Comparison of ENCODE assay signal across 8 cellular contexts in the genomic region with DNA sequence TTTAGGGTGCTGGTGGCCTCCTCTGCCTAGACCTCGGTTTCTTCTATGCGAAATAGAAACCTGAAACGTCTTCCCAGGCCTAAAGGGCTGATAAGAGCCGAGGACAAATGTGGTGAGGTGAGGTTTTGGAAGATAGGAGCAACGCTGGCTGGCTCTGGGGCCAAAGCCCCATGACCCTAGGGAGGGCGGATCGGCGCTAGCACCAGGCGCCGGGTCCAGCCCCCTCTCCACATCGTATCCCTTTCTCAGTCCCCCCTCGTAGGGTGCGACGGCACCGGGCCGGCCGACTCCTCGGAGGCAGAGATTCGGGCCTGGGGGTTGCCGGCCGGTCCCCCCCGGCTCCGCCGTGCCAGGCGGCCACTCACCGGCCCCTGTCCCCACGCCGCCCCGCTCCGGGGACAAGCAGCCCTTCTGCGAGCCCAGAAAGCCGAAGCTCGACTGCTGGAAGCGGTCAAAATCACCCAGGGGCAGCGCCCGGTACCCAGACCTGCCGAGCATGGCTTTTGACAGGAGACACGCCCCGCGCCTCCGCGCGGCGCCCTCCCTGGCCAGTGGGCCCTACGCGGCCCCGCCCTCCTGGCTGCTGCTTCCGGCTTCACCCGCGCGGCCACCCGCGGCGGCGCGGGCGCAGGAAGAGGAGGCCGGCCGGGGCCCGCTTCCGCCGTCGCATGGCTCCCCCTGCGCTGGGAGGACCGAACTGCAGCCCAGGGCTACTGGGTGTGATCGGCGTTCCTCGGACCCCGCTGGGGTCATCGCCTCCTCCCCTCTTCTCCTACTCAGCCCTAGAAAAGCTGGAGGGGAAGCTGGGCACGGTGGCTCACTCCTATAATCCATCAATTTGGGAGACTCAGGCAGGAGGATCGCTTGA. TPM values are rescaled to one million over a fixed set of nuclear protein-coding genes. Genes with fewer than 3 reads are reported as not detected.
DNase-seq lines count a peak whose midpoint lies in the region; ATAC-seq and TF ChIP-seq lines count a peak whose summit lies in the region.

A gene with protein sequence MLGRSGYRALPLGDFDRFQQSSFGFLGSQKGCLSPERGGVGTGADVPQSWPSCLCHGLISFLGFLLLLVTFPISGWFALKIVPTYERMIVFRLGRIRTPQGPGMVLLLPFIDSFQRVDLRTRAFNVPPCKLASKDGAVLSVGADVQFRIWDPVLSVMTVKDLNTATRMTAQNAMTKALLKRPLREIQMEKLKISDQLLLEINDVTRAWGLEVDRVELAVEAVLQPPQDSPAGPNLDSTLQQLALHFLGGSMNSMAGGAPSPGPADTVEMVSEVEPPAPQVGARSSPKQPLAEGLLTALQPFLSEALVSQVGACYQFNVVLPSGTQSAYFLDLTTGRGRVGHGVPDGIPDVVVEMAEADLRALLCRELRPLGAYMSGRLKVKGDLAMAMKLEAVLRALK (minus strand): TSS at position 570 of the 868 bp plus-strand sequence. CDS start 72 bp downstream, at position 498.

- TF ChIP-seq EP300 in esophagus muscularis mucosa (IDR thresholded peaks at IDR 0.05), result no peak

- no TSS peak for BruUV-seq in Panc1 (replicated peaks; lab: Mats Ljungman, UMichigan)

- CTCF ChIA-PET in Panc1 (lab: Charles Lee), result no interaction called here

- H3K4me1 ChIP-seq in Panc1 (ENCODE audit: control insufficient read depth, insufficient read depth, low read length) (peaks cover 31% of the 10 kb centered on the region), esophagus muscularis mucosa (peaks cover 80 to 92% (median 89%) of the 10 kb centered on the region in 4 donors), muscle layer of duodenum (ENCODE audit: control insufficient read depth in 1 of 2, insufficient read depth in 2 of 2, low read length in 2 of 2) (peaks cover 17 to 40% of the 10 kb centered on the region in 2 donors)

- H3K27ac ChIP-seq in Panc1 (ENCODE audit: low read length) (peak within 1 kb of the TSS; percentile 73), esophagus muscularis mucosa (replicated peaks in 1 of 4) (peak within 1 kb of the TSS; percentile 81 to 97 (median 85)), muscle layer of duodenum (ENCODE audit: low read length) (peak within 1 kb of the TSS; percentile 88)

- H3K9me3 ChIP-seq in Panc1 (ENCODE audit: control insufficient read depth, insufficient read depth, low read depth, low read length) (no peaks in the 10 kb centered on the region), esophagus muscularis mucosa (no peaks in the 10 kb centered on the region), muscle layer of duodenum (ENCODE audit: control insufficient read depth in 1 of 2, low read length in 2 of 2) (no peaks in the 10 kb centered on the region)

- peak; percentile 98 for TF ChIP-seq CTCF in Panc1 (IDR thresholded peaks at IDR 0.05)
- TF ChIP-seq CTCF in esophagus muscularis mucosa (IDR thresholded peaks at IDR 0.05), result peak in 2 of 3 experiments; percentile 97 to 98

- 2% methylated on average over 29 of the region's 72 CpGs for WGBS in esophagus muscularis mucosa

- POLR2A ChIA-PET in Panc1 (lab: Charles Lee), result interaction anchor here (0.6 kb wide), 1 partner anchor 292 kb away, joined by 3 read pairs; no protein-coding TSS in a partner anchor

- H3K4me1 Mint-ChIP-seq in IgD-negative memory B cell, result peaks cover 29 to 40% (median 29%) of the 10 kb centered on the region in 3 donors
- peaks cover 37% of the 10 kb centered on the region for H3K4me1 Mint-ChIP-seq in activated T-cell treated with anti-CD3 and anti-CD28 coated beads, Interleukin-2, amount 50 U/mL, for 4 hours (ENCODE audit: low read depth)

- intact Hi-C loops in Panc1 (cut with micrococcal nuclease; ENCODE audit: unreplicated experiment), result no loop called here
- intact Hi-C loops in esophagus muscularis mucosa (cut with DNase I), result no loop called here

- H3K4me3 Mint-ChIP-seq in IgD-negative memory B cell, result peak within 1 kb of the TSS; percentile 83 to 94 (median 92)
- peak within 1 kb of the TSS; percentile 92 for H3K4me3 Mint-ChIP-seq in activated T-cell treated with anti-CD3 and anti-CD28 coated beads, Interleukin-2, amount 50 U/mL, for 4 hours

- H3K27me3 Mint-ChIP-seq in IgD-negative memory B cell, result no peaks in the 10 kb centered on the region
- H3K27me3 Mint-ChIP-seq in activated T-cell treated with anti-CD3 and anti-CD28 coated beads, Interleukin-2, amount 50 U/mL, for 4 hours (ENCODE audit: low read depth), result no peaks in the 10 kb centered on the region

- ATAC-seq in GM21529 (IDR thresholded peaks at IDR 0.05; ENCODE audit: unreplicated experiment) (peak; percentile 63), Panc1 (peak; percentile 90)
- peak; percentile 87 to 89 for ATAC-seq in activated T-cell treated with anti-CD3 and anti-CD28 coated beads, Interleukin-2, amount 50 U/mL, for 4 hours

- peak within 1 kb of the TSS in 2 of 3 donors; percentile 69 to 93 for H3K27ac Mint-ChIP-seq in IgD-negative memory B cell

- H3K9me3 Mint-ChIP-seq in IgD-negative memory B cell, result no peaks in the 10 kb centered on the region
- H3K9me3 Mint-ChIP-seq in activated T-cell treated with anti-CD3 and anti-CD28 coated beads, Interleukin-2, amount 50 U/mL, for 4 hours, result no peaks in the 10 kb centered on the region

- H3K4me3 ChIP-seq in Panc1 (ENCODE audit: low read depth in 2 of 2, low read length in 2 of 2) (peak within 1 kb of the TSS; percentile 65 to 70), esophagus muscularis mucosa (peak within 1 kb of the TSS; percentile 76 to 91 (median 86)), muscle layer of duodenum (ENCODE audit: low read depth in 1 of 2, low read length in 2 of 2) (peak within 1 kb of the TSS; percentile 79 to 83)

- DNase-seq in DMS79 (lab: John Stamatoyannopoulos, UW) (peak; percentile 57), Panc1 (ENCODE audit: low read depth, low spot score) (no peak), esophagus muscularis mucosa (ENCODE audit: extremely low spot score) (peak; percentile 95)
- peak; percentile 90 for DNase-seq in activated T-cell treated with anti-CD3 and anti-CD28 coated beads, Interleukin-2, amount 50 U/mL, for 4 hours
- peak; percentile 93 for DNase-seq in stimulated activated CD8-positive, alpha-beta memory T cell treated with anti-CD3 and anti-CD28 coated beads, Interleukin-7, amount 100 ng/mL, for 24 hours (ENCODE audit: low read depth)

- peak; percentile 20 for TF ChIP-seq POLR2A in esophagus muscularis mucosa (IDR thresholded peaks at IDR 0.05; ENCODE audit: low read depth)

- in situ Hi-C loops in Panc1 (cut with HindIII; ENCODE audit: low pct_unique_long_range_greater_than_20kb, low sequenced_read_pairs), result no loop called here

- H3K36me3 ChIP-seq in Panc1 (ENCODE audit: control insufficient read depth, insufficient read depth, low read length) (no peaks in the 10 kb centered on the region), esophagus muscularis mucosa (peaks cover 0 to 21% (median 13%) of the 10 kb centered on the region in 4 donors), muscle layer of duodenum (ENCODE audit: control insufficient read depth in 1 of 2, insufficient read depth in 2 of 2, low read length in 2 of 2) (no peaks in the 10 kb centered on the region)

- H3K27me3 ChIP-seq in Panc1 (ENCODE audit: control insufficient read depth, insufficient read depth, low read length), result no peaks in the 10 kb centered on the region
- no peaks in the 10 kb centered on the region for H3K27me3 ChIP-seq in esophagus muscularis mucosa
- no peaks in the 10 kb centered on the region for H3K27me3 ChIP-seq in muscle layer of duodenum (ENCODE audit: low read depth, low read length)

- H3K36me3 Mint-ChIP-seq in IgD-negative memory B cell, result no peaks in the 10 kb centered on the region
- peaks cover 6% of the 10 kb centered on the region for H3K36me3 Mint-ChIP-seq in activated T-cell treated with anti-CD3 and anti-CD28 coated beads, Interleukin-2, amount 50 U/mL, for 4 hours (ENCODE audit: insufficient read depth)

RNA-seq across cellular contexts. Expression of the gene that starts here (rescaled TPM):
- 6.6 TPM for polyA plus RNA-seq in IgD-negative memory B cell
- total RNA-seq in Panc1 (2021; ENCODE audit: unreplicated experiment), result 6.9 TPM
- polyA plus RNA-seq in Panc1 (2012; ENCODE audit: insufficient read length), result 8.7 TPM
- total RNA-seq in activated T-cell treated with anti-CD3 and anti-CD28 coated beads, Interleukin-2, amount 50 U/mL, for 4 hours, result 10 to 100 TPM; 14.6 to 17.9 (median 16.4) TPM
- total RNA-seq in esophagus muscularis mucosa, result 10 to 100 TPM in 2 of 4 donors, 1 to 10 TPM in 2; 7.9 to 25.4 (median 14.9) TPM
